ENCODE assay signal across 8 cellular contexts in the genomic region with DNA sequence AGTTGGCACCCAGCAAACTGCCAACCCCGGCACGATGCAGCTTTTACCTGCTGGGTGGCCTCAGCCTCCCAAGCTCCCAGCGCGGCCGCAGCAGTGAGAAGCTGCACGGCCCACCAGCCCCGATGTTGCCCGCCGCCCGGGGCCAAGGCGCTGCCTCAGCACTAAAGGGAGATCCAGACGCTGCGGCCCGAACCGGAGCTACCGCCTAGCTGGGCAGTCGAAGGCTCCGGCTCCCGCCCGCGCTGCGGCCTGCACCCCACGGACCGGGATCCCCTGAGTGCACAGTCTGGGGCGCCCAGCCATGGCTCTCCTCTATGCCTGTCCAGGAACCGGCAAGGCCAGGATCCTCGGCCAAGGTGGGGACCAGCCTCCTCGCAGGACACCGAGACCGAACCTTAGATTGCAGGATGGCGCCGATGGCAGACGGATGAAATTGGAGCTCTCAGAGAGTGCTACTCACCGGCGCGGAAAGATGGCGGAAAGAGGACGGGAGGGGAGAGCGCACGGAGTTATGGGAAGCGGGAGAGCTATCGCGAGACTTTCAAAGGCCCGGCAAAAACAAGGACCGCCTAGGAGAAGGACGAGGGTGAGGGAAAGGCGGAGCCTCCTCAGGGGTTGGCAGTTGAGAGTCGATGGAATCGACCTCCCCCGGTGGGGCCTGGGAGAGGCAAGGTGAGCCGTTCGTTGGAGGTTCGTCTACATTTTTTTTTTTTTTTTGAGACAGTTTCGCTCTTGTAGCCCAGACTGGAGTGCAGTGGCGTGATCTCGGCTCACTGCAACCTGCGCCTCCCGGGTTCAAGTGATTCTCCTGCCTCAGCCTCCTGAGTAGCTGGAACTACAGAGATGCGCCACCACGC.
DNase-seq lines count a peak whose midpoint lies in the region; ATAC-seq and TF ChIP-seq lines count a peak whose summit lies in the region.

A gene (minus strand): TSS at position 485 of the 857 bp plus-strand sequence. CDS start 1,221 bp downstream, outside the sequence.

- ATAC-seq in GM19035 (IDR thresholded peaks at IDR 0.05; ENCODE audit: unreplicated experiment) (peak; percentile 85), HG03354 (IDR thresholded peaks at IDR 0.05; ENCODE audit: poor library complexity, severe bottlenecking, unreplicated experiment) (peak; percentile 85)
- ATAC-seq in activated CD4-positive, CD25-positive, alpha-beta regulatory T cell treated with anti-CD3 and anti-CD28 coated beads, Interleukin-2, amount 50 U/mL, for 24 hours = peak; percentile 95

- peak; percentile 95 for DNase-seq in AG09319 (ENCODE audit: extremely low read depth, low read depth)
- DNase-seq in NCI-H446 treated with DMSO at 0.1 percent for 48 hours (lab: John Stamatoyannopoulos, UW) = peak; percentile 91
- DNase-seq in cerebellar cortex (ENCODE audit: low spot score) = peak; percentile 99
- DNase-seq in islet precursor cell = peak; percentile 99
- peak; percentile 86 to 91 (median 87) for DNase-seq in stimulated activated CD4-positive, alpha-beta T cell treated with anti-CD3 and anti-CD28 coated beads, Interleukin-12 subunit alpha, Interleukin-12 subunit beta, amount 100 ng/mL, for 48 hours (ENCODE audit: low read depth in 2 of 3, low spot score in 1 of 3)

- TF ChIP-seq CTCF in AG09319 (IDR thresholded peaks at IDR 0.05; ENCODE audit: low read depth, low read length) = no peak

Comparison
In these comparisons a context has a peak if more than half of its experiments do, and no peak if none do; other contexts are left out.
1. Peak in every context shown above with its lines: DNase-seq and ATAC-seq.